In genomic region chr15:72070817-72071447, GRCh38 we compare ENCODE assay signal across 16 cellular contexts.
"Had no signal": no experiment of that assay in that cellular context is flagged by ENCODE, and none has a peak within 500 bp of the region (broad histone marks: within the 10 kb centered on the region; RNA-seq: fewer than 3 reads in every experiment).

No MANE protein-coding gene starts in this region.

- H3K27me3 Mint-ChIP-seq: activated CD4-positive, alpha-beta T cell treated with anti-CD3 and anti-CD28 coated beads, Interleukin-2, amount 10 ng/mL, durations not matched to agents 7 days and 5 days; naive thymus-derived CD8-positive, alpha-beta T cell; T-helper 17 cell had no signal

- H3K27ac ChIP-seq: dorsolateral prefrontal cortex, lower lobe of right lung, psoas muscle, suprapubic skin had no signal

- H3K27me3 ChIP-seq: dorsolateral prefrontal cortex, suprapubic skin had no signal

- H3K4me1 Mint-ChIP-seq: activated CD4-positive, alpha-beta T cell treated with anti-CD3 and anti-CD28 coated beads, Interleukin-2, amount 10 ng/mL, durations not matched to agents 7 days and 5 days had no signal

- ATAC-seq: esophagus mucosa; lower lobe of right lung; naive thymus-derived CD8-positive, alpha-beta T cell; psoas muscle; sciatic nerve; T-helper 17 cell had no signal

- H3K36me3 ChIP-seq: lower lobe of right lung, suprapubic skin had no signal

- H3K36me3 Mint-ChIP-seq: immature natural killer cell had no signal

- H3K4me3 ChIP-seq: dorsolateral prefrontal cortex, lower lobe of right lung, psoas muscle, suprapubic skin had no signal

- DNase-seq: activated CD4-positive, alpha-beta T cell treated with anti-CD3 and anti-CD28 coated beads, Interleukin-2, amount 10 ng/mL, durations not matched to agents 7 days and 5 days; activated CD4-positive, CD25-positive, alpha-beta regulatory T cell; activated naive CD4-positive, alpha-beta T cell treated with anti-CD3 and anti-CD28 coated beads, Interleukin-2, amount 50 U/mL, for 16 hours; amygdala; dorsolateral prefrontal cortex; immature natural killer cell; lower lobe of right lung; naive thymus-derived CD8-positive, alpha-beta T cell; occipital lobe; psoas muscle; stimulated activated CD4-positive, alpha-beta T cell treated with anti-CD3 and anti-CD28 coated beads, Interleukin-2, amount 100 ng/mL, for 24 hours; stimulated activated naive CD4-positive, alpha-beta T cell treated with Interleukin-2 at 50 U/mL for 16 hours; T-helper 17 cell had no signal

- H3K9me3 Mint-ChIP-seq: activated CD4-positive, alpha-beta T cell treated with anti-CD3 and anti-CD28 coated beads, Interleukin-2, amount 10 ng/mL, durations not matched to agents 7 days and 5 days; immature natural killer cell; naive thymus-derived CD8-positive, alpha-beta T cell had no signal

- H3K9me3 ChIP-seq: lower lobe of right lung, psoas muscle, suprapubic skin had no signal

- H3K27ac Mint-ChIP-seq: activated CD4-positive, alpha-beta T cell treated with anti-CD3 and anti-CD28 coated beads, Interleukin-2, amount 10 ng/mL, durations not matched to agents 7 days and 5 days; naive thymus-derived CD8-positive, alpha-beta T cell; T-helper 17 cell had no signal

- H3K4me1 ChIP-seq: suprapubic skin had no signal

- H3K4me3 Mint-ChIP-seq: activated CD4-positive, alpha-beta T cell treated with anti-CD3 and anti-CD28 coated beads, Interleukin-2, amount 10 ng/mL, durations not matched to agents 7 days and 5 days; immature natural killer cell; naive thymus-derived CD8-positive, alpha-beta T cell; T-helper 17 cell had no signal
